In genomic region chr10:72328045-72328828, GRCh38 we compare ENCODE assay signal across 8 cellular contexts. TPM values are rescaled to one million over a fixed set of nuclear protein-coding genes. Genes with fewer than 3 reads are reported as not detected.
DNase-seq lines count a peak whose midpoint lies in the region; ATAC-seq and TF ChIP-seq lines count a peak whose summit lies in the region.

No MANE protein-coding gene starts in this region.

- H3K4me2 ChIP-seq in osteoblast (ENCODE audit: insufficient read depth, low read length) = no peak overlapping the region

- CTCF ChIA-PET in activated CD8-positive, alpha-beta T cell treated with anti-CD3 and anti-CD28 coated beads, Interleukin-2, amount 10 ng/mL, durations not matched to agents 7 days and 5 days (lab: Charles Lee) = interaction anchor here (0.8 to 5.2 kb wide), 16 partner anchors 8 to 239 kb away, joined by 3 to 106 read pairs (median 7); partner anchors contain the start of genes DDIT4 and SPOCK2

- POLR2A ChIA-PET in activated CD8-positive, alpha-beta T cell treated with anti-CD3 and anti-CD28 coated beads, Interleukin-2, amount 10 ng/mL, durations not matched to agents 7 days and 5 days (lab: Charles Lee) = interaction anchor here (0.6 to 10.4 kb wide), 10 partner anchors 8 to 240 kb away, joined by 3 to 119 read pairs (median 4); partner anchors contain the start of genes DDIT4 and SPOCK2

- no peaks in the 10 kb centered on the region for H3K27me3 ChIP-seq in osteoblast (ENCODE audit: insufficient read depth, low read length)

- H3K9me3 Mint-ChIP-seq in activated CD8-positive, alpha-beta T cell treated with anti-CD3 and anti-CD28 coated beads, Interleukin-2, amount 10 ng/mL, durations not matched to agents 7 days and 5 days (ENCODE audit: insufficient read depth) = peaks cover 3% of the 10 kb centered on the region

- H4K20me1 ChIP-seq in osteoblast (ENCODE audit: insufficient read depth, low read length) = no peaks in the 10 kb centered on the region

- no peaks in the 10 kb centered on the region for H3K79me2 ChIP-seq in osteoblast (ENCODE audit: insufficient read depth, low read length)

- H3K36me3 ChIP-seq in osteoblast (ENCODE audit: insufficient read depth, low read length) = no peaks in the 10 kb centered on the region

- no peak overlapping the region for H3K27ac ChIP-seq in osteoblast (ENCODE audit: low read depth, low read length)

- no peak overlapping the region for H2AFZ ChIP-seq in osteoblast (ENCODE audit: low read length)

- H3K4me3 Mint-ChIP-seq in activated CD8-positive, alpha-beta T cell treated with anti-CD3 and anti-CD28 coated beads, Interleukin-2, amount 10 ng/mL, durations not matched to agents 7 days and 5 days = peak overlapping the region; percentile 97

- TF ChIP-seq CTCF in LNCaP clone FGC (IDR thresholded peaks at IDR 0.05; ENCODE audit: control insufficient read depth, extremely low read depth, insufficient read depth) (peak; percentile 63), foreskin fibroblast (IDR thresholded peaks at IDR 0.05; ENCODE audit: low read depth, low read length) (peak; percentile 72), osteoblast (IDR thresholded peaks at IDR 0.05; ENCODE audit: extremely low read depth, low read depth, low read length) (peak; percentile 61)

- peaks cover 30% of the 10 kb centered on the region for H3K36me3 Mint-ChIP-seq in activated CD8-positive, alpha-beta T cell treated with anti-CD3 and anti-CD28 coated beads, Interleukin-2, amount 10 ng/mL, durations not matched to agents 7 days and 5 days (ENCODE audit: low read depth)

- peaks cover 84% of the 10 kb centered on the region for H3K4me1 Mint-ChIP-seq in activated CD8-positive, alpha-beta T cell treated with anti-CD3 and anti-CD28 coated beads, Interleukin-2, amount 10 ng/mL, durations not matched to agents 7 days and 5 days (ENCODE audit: low read depth)

- no peaks in the 10 kb centered on the region for H3K9me3 ChIP-seq in osteoblast (ENCODE audit: low read depth, low read length)

- ATAC-seq in activated CD8-positive, alpha-beta T cell treated with anti-CD3 and anti-CD28 coated beads, Interleukin-2, amount 10 ng/mL, durations not matched to agents 7 days and 5 days = peak; percentile 0
- ATAC-seq in GM21367 (IDR thresholded peaks at IDR 0.05; ENCODE audit: unreplicated experiment) = no peak
- ATAC-seq in GM19324 (IDR thresholded peaks at IDR 0.05; ENCODE audit: low FRiP score, unreplicated experiment) = no peak

- peak; percentile 19 to 50 for DNase-seq in NCI-H2081 (lab: John Stamatoyannopoulos, UW)
- no peak for DNase-seq in NCI-H2081 treated with DMSO at 0.1 percent for 48 hours (lab: John Stamatoyannopoulos, UW)
- DNase-seq in LNCaP clone FGC (ENCODE audit: low read depth) = peak; percentile 40
- DNase-seq in activated CD8-positive, alpha-beta T cell treated with anti-CD3 and anti-CD28 coated beads, Interleukin-2, amount 10 ng/mL, durations not matched to agents 7 days and 5 days = peak; percentile 51
- peak; percentile 64 to 89 for DNase-seq in foreskin fibroblast
- peak; percentile 91 for DNase-seq in osteoblast (ENCODE audit: insufficient read length, low spot score, missing footprints)

- no peaks in the 10 kb centered on the region for H3K27me3 Mint-ChIP-seq in activated CD8-positive, alpha-beta T cell treated with anti-CD3 and anti-CD28 coated beads, Interleukin-2, amount 10 ng/mL, durations not matched to agents 7 days and 5 days (ENCODE audit: low read depth)

- H3K4me3 ChIP-seq in LNCaP clone FGC (ENCODE audit: low read depth, low read length) = no peak overlapping the region
- H3K4me3 ChIP-seq in foreskin fibroblast (ENCODE audit: low read depth in 1 of 2, low read length in 2 of 2) = no peak overlapping the region
- no peak overlapping the region for H3K4me3 ChIP-seq in osteoblast (ENCODE audit: insufficient read depth, low read length)

- H3K4me1 ChIP-seq in osteoblast (ENCODE audit: insufficient read depth, low read length) = peaks cover 33% of the 10 kb centered on the region

- peak overlapping the region; percentile 99 for H3K27ac Mint-ChIP-seq in activated CD8-positive, alpha-beta T cell treated with anti-CD3 and anti-CD28 coated beads, Interleukin-2, amount 10 ng/mL, durations not matched to agents 7 days and 5 days

RNA-seq across cellular contexts. Expression of gene DNAJB12, which starts 26.5 kb away (rescaled TPM):
- 10 to 100 TPM; 26.4 to 29.7 TPM for total RNA-seq in activated CD8-positive, alpha-beta T cell treated with anti-CD3 and anti-CD28 coated beads, Interleukin-2, amount 10 ng/mL, durations not matched to agents 7 days and 5 days
- 48.0 and 52.5 TPM in 2 replicates for total RNA-seq in osteoblast

RNA-seq across cellular contexts. Expression of gene DDIT4, which starts 54.5 kb away (rescaled TPM):
- 100 to 1,000 TPM; 382 to 384 TPM for total RNA-seq in activated CD8-positive, alpha-beta T cell treated with anti-CD3 and anti-CD28 coated beads, Interleukin-2, amount 10 ng/mL, durations not matched to agents 7 days and 5 days
- total RNA-seq in osteoblast = 366 and 522 TPM in 2 replicates
